ENCODE assay signal across 19 cellular contexts in the genomic region with DNA sequence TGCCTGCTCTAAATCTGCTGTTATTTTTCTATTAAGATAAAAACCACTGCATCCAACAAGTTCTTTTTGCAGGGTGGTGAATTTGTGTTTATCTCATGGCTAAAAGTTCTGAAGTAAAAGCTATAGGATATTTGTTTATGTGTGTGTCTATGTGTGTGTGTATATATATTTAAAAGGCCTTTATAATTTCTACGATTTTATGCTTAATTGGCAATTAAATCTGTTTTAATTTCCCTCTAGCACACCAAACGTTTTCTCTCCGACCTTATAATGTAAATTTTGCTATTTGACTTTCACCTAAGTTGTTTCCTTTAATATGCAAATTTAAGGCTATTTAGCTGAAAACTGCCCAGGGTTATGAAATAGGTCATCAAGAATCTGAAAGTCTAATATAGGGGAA. TPM values are rescaled to one million over a fixed set of nuclear protein-coding genes. Genes with fewer than 3 reads are reported as not detected.
DNase-seq lines count a peak whose midpoint lies in the region; ATAC-seq and TF ChIP-seq lines count a peak whose summit lies in the region.
"Had no signal": no experiment of that assay in that cellular context is flagged by ENCODE, and none has a peak within 500 bp of the region (broad histone marks: within the 10 kb centered on the region; RNA-seq: fewer than 3 reads in every experiment).

No MANE protein-coding gene starts in this region.

- CTCF ChIA-PET in activated CD8-positive, alpha-beta T cell treated with anti-CD3 and anti-CD28 coated beads, Interleukin-2, amount 10 ng/mL, durations not matched to agents 7 days and 5 days (lab: Charles Lee): interaction anchor here (1.0 to 5.5 kb wide), 6 partner anchors 19 to 295 kb away, joined by 3 to 44 read pairs (median 11); partner anchors contain the start of genes MUTYH, TOE1 and UROD

- H3K4me1 ChIP-seq in thyroid gland: peaks cover 8 to 9% of the 10 kb centered on the region in 2 donors
- H3K4me1 ChIP-seq in prostate gland (replicated peaks): no peaks in the 10 kb centered on the region

- H3K27me3 ChIP-seq in thyroid gland: no peaks in the 10 kb centered on the region
- no peaks in the 10 kb centered on the region for H3K27me3 ChIP-seq in prostate gland (replicated peaks; ENCODE audit: insufficient read depth)
- H3K27me3 ChIP-seq: heart right ventricle, MG63, tibial nerve had no signal

- no peak overlapping the region for H3K4me3 ChIP-seq in thyroid gland (replicated peaks in 1 of 3)
- H3K4me3 ChIP-seq in prostate gland: no peak overlapping the region
- H3K4me3 ChIP-seq: heart right ventricle, lung, MG63, tibial nerve had no signal

- H3K27ac ChIP-seq in thyroid gland (no peak overlapping the region), prostate gland (no peak overlapping the region)
- H3K27ac ChIP-seq: 22Rv1, heart right ventricle had no signal

- H3K9me3 ChIP-seq in thyroid gland (no peaks in the 10 kb centered on the region), prostate gland (no peaks in the 10 kb centered on the region)
- H3K9me3 ChIP-seq: heart right ventricle, MG63, tibial nerve had no signal

- no peaks in the 10 kb centered on the region for H3K36me3 Mint-ChIP-seq in T-helper 1 cell treated with Interleukin-12 subunit alpha and Interleukin-12 subunit beta and Interleukin-4 antibody, amounts not matched to agents 30 μg/mL and 1 μg/mL, for 36 hours (ENCODE audit: low read depth)
- H3K36me3 Mint-ChIP-seq in HFFc6 (ENCODE audit: low read depth) (no peaks in the 10 kb centered on the region), memory B cell (no peaks in the 10 kb centered on the region)
- H3K36me3 Mint-ChIP-seq in activated CD8-positive, alpha-beta T cell treated with anti-CD3 and anti-CD28 coated beads, Interleukin-2, amount 10 ng/mL, durations not matched to agents 7 days and 5 days (ENCODE audit: low read depth): no peaks in the 10 kb centered on the region

- no peak for ATAC-seq in activated CD8-positive, alpha-beta T cell treated with anti-CD3 and anti-CD28 coated beads, Interleukin-2, amount 10 ng/mL, durations not matched to agents 7 days and 5 days
- ATAC-seq in memory B cell (ENCODE audit: low read depth) (no peak), GM19351 (IDR thresholded peaks at IDR 0.05; ENCODE audit: unreplicated experiment) (no peak)
- ATAC-seq: heart right ventricle had no signal

- POLR2A ChIA-PET in activated CD8-positive, alpha-beta T cell treated with anti-CD3 and anti-CD28 coated beads, Interleukin-2, amount 10 ng/mL, durations not matched to agents 7 days and 5 days (lab: Charles Lee): interaction anchor here (0.6 to 5.7 kb wide), 4 partner anchors 30 to 477 kb away, joined by 3 to 60 read pairs (median 7); partner anchors contain the start of genes MUTYH, TOE1 and UROD

- intact Hi-C loops in thyroid gland (cut with DNase I): no loop called here
- intact Hi-C loops in prostate gland (cut with DNase I): loop anchor here (10.0 kb wide), 3 partner anchors 482 to 572 kb away; partner anchors contain the start of genes KIF2C, RNU5D-1 and RPS8

- no peak for TF ChIP-seq POLR2A in thyroid gland (IDR thresholded peaks at IDR 0.05)
- no peak for TF ChIP-seq POLR2A in prostate gland (IDR thresholded peaks at IDR 0.05)

- TF ChIP-seq CTCF in HFFc6 (IDR thresholded peaks at IDR 0.05) (no peak), thyroid gland (IDR thresholded peaks at IDR 0.05) (no peak), prostate gland (IDR thresholded peaks at IDR 0.05) (no peak)

- peak overlapping the region; percentile 49 for H3K27ac Mint-ChIP-seq in T-helper 1 cell treated with Interleukin-12 subunit alpha and Interleukin-12 subunit beta and Interleukin-4 antibody, amounts not matched to agents 30 μg/mL and 1 μg/mL, for 36 hours
- H3K27ac Mint-ChIP-seq in HFFc6 (peak overlapping the region; percentile 44; the same call in 1 of the 2 replicates), memory B cell (peak overlapping the region; percentile 95)
- peak overlapping the region; percentile 31 for H3K27ac Mint-ChIP-seq in activated CD8-positive, alpha-beta T cell treated with anti-CD3 and anti-CD28 coated beads, Interleukin-2, amount 10 ng/mL, durations not matched to agents 7 days and 5 days

- H3K36me3 ChIP-seq in thyroid gland (no peaks in the 10 kb centered on the region), prostate gland (no peaks in the 10 kb centered on the region)
- H3K36me3 ChIP-seq: heart right ventricle, MG63, tibial nerve had no signal

- no peaks in the 10 kb centered on the region for H3K27me3 Mint-ChIP-seq in T-helper 1 cell treated with Interleukin-12 subunit alpha and Interleukin-12 subunit beta and Interleukin-4 antibody, amounts not matched to agents 30 μg/mL and 1 μg/mL, for 36 hours (ENCODE audit: low read depth)
- H3K27me3 Mint-ChIP-seq in HFFc6 (ENCODE audit: insufficient read depth): peaks cover 4% of the 10 kb centered on the region; the same call in 1 of the 2 replicates
- no peaks in the 10 kb centered on the region for H3K27me3 Mint-ChIP-seq in activated CD8-positive, alpha-beta T cell treated with anti-CD3 and anti-CD28 coated beads, Interleukin-2, amount 10 ng/mL, durations not matched to agents 7 days and 5 days (ENCODE audit: low read depth)
- H3K27me3 Mint-ChIP-seq in memory B cell: no peaks in the 10 kb centered on the region

- DNase-seq in T-helper 1 cell: no peak
- DNase-seq in HFFc6: no peak
- DNase-seq in activated CD8-positive, alpha-beta T cell treated with anti-CD3 and anti-CD28 coated beads, Interleukin-2, amount 10 ng/mL, durations not matched to agents 7 days and 5 days: no peak
- no peak for DNase-seq in memory B cell (ENCODE audit: low spot score in 2 of 2)
- no peak for DNase-seq in thyroid gland
- DNase-seq in prostate gland (ENCODE audit: low spot score): no peak
- DNase-seq: activated gamma-delta T cell treated with Interleukin-2 at 50 U/mL for 16 hours, C1 segment of cervical spinal cord, GF-D8, heart right ventricle, islet precursor cell, MG63, NCI-H82, RPMI8226 had no signal

- no peak overlapping the region for H3K4me3 Mint-ChIP-seq in T-helper 1 cell treated with Interleukin-12 subunit alpha and Interleukin-12 subunit beta and Interleukin-4 antibody, amounts not matched to agents 30 μg/mL and 1 μg/mL, for 36 hours
- H3K4me3 Mint-ChIP-seq in HFFc6: no peak overlapping the region
- no peak overlapping the region for H3K4me3 Mint-ChIP-seq in activated CD8-positive, alpha-beta T cell treated with anti-CD3 and anti-CD28 coated beads, Interleukin-2, amount 10 ng/mL, durations not matched to agents 7 days and 5 days
- no peak overlapping the region for H3K4me3 Mint-ChIP-seq in memory B cell

- H3K4me1 Mint-ChIP-seq in T-helper 1 cell treated with Interleukin-12 subunit alpha and Interleukin-12 subunit beta and Interleukin-4 antibody, amounts not matched to agents 30 μg/mL and 1 μg/mL, for 36 hours (ENCODE audit: low read depth): peaks cover 18% of the 10 kb centered on the region
- peaks cover 28% of the 10 kb centered on the region for H3K4me1 Mint-ChIP-seq in HFFc6 (ENCODE audit: low read depth)
- H3K4me1 Mint-ChIP-seq in activated CD8-positive, alpha-beta T cell treated with anti-CD3 and anti-CD28 coated beads, Interleukin-2, amount 10 ng/mL, durations not matched to agents 7 days and 5 days (ENCODE audit: low read depth): peaks cover 35% of the 10 kb centered on the region
- peaks cover 20% of the 10 kb centered on the region for H3K4me1 Mint-ChIP-seq in memory B cell

- 82 to 84% methylated on average over 3 of the region's 3 CpGs for whole genome bisulfite sequencing in thyroid gland, 2 donors
- WGBS in prostate gland: 78% methylated on average over 3 of the region's 3 CpGs

- H3K9me3 Mint-ChIP-seq in T-helper 1 cell treated with Interleukin-12 subunit alpha and Interleukin-12 subunit beta and Interleukin-4 antibody, amounts not matched to agents 30 μg/mL and 1 μg/mL, for 36 hours: no peaks in the 10 kb centered on the region
- no peaks in the 10 kb centered on the region for H3K9me3 Mint-ChIP-seq in HFFc6
- H3K9me3 Mint-ChIP-seq in activated CD8-positive, alpha-beta T cell treated with anti-CD3 and anti-CD28 coated beads, Interleukin-2, amount 10 ng/mL, durations not matched to agents 7 days and 5 days (ENCODE audit: insufficient read depth): no peaks in the 10 kb centered on the region
- no peaks in the 10 kb centered on the region for H3K9me3 Mint-ChIP-seq in memory B cell

RNA-seq across cellular contexts. Expression of gene HPDL, which starts 19.8 kb away (rescaled TPM):
- total RNA-seq in HFFc6 (2021; fragmentation: NEBNext Ultra II Directional; extraction: Animal tissue kit (Norgen Biotek cat#: 25700)): under 1 TPM; 0.36 to 0.80 (median 0.58) TPM
- total RNA-seq in activated CD8-positive, alpha-beta T cell treated with anti-CD3 and anti-CD28 coated beads, Interleukin-2, amount 10 ng/mL, durations not matched to agents 7 days and 5 days: 10 to 100 TPM; 16.8 TPM
- 1 to 10 TPM in 2 of 4 donors, under 1 TPM in 2; 0.27 to 3.5 (median 1.1) TPM for total RNA-seq in thyroid gland
- total RNA-seq in prostate gland: 1 to 10 TPM in 1 of 2 donors, under 1 TPM in 1; 0.41 to 1.5 TPM

RNA-seq across cellular contexts. Expression of gene TOE1, which starts 33.1 kb away (rescaled TPM):
- total RNA-seq in HFFc6 (2021; fragmentation: NEBNext Ultra II Directional; extraction: Animal tissue kit (Norgen Biotek cat#: 25700)): 10 to 100 TPM in 3 of 6 experiments, 1 to 10 TPM in 3; 9.5 to 11.7 (median 10.1) TPM
- 10 to 100 TPM; 25.4 to 25.9 TPM for total RNA-seq in activated CD8-positive, alpha-beta T cell treated with anti-CD3 and anti-CD28 coated beads, Interleukin-2, amount 10 ng/mL, durations not matched to agents 7 days and 5 days
- total RNA-seq in thyroid gland (10 to 100 TPM; 15.7 to 19.8 (median 17.8) TPM), prostate gland (10 to 100 TPM; 14.8 to 15.7 TPM)

RNA-seq across cellular contexts. Expression of gene MUTYH, which starts 33.3 kb away (rescaled TPM):
- 10 to 100 TPM in 3 of 6 experiments, 1 to 10 TPM in 3; 8.7 to 12.9 (median 10.5) TPM for total RNA-seq in HFFc6 (2021; fragmentation: NEBNext Ultra II Directional; extraction: Animal tissue kit (Norgen Biotek cat#: 25700))
- total RNA-seq in activated CD8-positive, alpha-beta T cell treated with anti-CD3 and anti-CD28 coated beads, Interleukin-2, amount 10 ng/mL, durations not matched to agents 7 days and 5 days: 10 to 100 TPM; 59.8 to 61.8 TPM
- 10 to 100 TPM; 23.7 to 45.9 (median 31.7) TPM for total RNA-seq in thyroid gland
- total RNA-seq in prostate gland: 10 to 100 TPM; 20.1 to 27.4 TPM

Comparison
In these comparisons a context has a peak if more than half of its experiments do, and no peak if none do; other contexts are left out.
1. H3K27ac Mint-ChIP-seq: peak in every context shown above with its lines; median percentile 95 in memory B cell; 49 in T-helper 1 cell treated with Interleukin-12 subunit alpha and Interleukin-12 subunit beta and Interleukin-4 antibody, amounts not matched to agents 30 μg/mL and 1 μg/mL, for 36 hours; 44 in HFFc6; 31 in activated CD8-positive, alpha-beta T cell treated with anti-CD3 and anti-CD28 coated beads, Interleukin-2, amount 10 ng/mL, durations not matched to agents 7 days and 5 days.
2. RNA of gene HPDL, which starts 19.8 kb away (total RNA-seq): 16.8 TPM in activated CD8-positive, alpha-beta T cell treated with anti-CD3 and anti-CD28 coated beads, Interleukin-2, amount 10 ng/mL, durations not matched to agents 7 days and 5 days; 0.41 to 1.5 TPM in prostate gland, 0.27 to 3.5 TPM in thyroid gland and 0.36 to 0.80 TPM in HFFc6; every median in the first group is over 4 times any median in the second.